8 cellular contexts compared by ENCODE assay signal in the genomic region with DNA sequence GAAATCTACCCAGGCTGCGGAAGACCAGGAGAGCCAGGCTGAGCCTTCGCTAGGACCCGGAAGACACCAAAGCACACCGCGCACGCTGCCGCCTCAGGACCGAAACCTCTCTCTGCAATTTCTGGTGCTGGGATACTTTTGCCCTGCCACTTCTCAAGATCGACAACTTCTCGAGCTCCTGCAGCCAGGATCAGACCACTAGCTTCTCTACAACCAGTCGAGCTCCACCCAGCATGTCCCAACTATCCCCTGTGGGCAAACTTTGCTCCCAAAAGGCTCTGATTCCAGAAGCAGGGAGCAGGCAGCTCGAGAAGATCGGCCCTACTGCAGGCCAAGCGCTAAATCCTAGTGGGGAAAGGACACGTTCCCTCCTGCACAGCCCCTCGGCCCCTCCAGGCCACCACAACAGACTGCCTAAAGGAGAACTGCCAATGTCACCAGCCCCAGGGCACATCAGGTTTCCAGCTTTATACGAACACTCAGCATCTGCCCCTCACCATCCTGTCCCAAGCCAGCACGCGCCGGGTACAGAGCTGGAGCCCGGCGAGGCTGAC. TPM values are rescaled to one million over a fixed set of nuclear protein-coding genes. Genes with fewer than 3 reads are reported as not detected.
DNase-seq lines count a peak whose midpoint lies in the region; ATAC-seq and TF ChIP-seq lines count a peak whose summit lies in the region.

No MANE protein-coding gene starts in this region.

- peaks cover 22% of the 10 kb centered on the region for H3K4me1 ChIP-seq in Loucy (ENCODE audit: insufficient read depth, low read length, poor library complexity, severe bottlenecking)

- no peaks in the 10 kb centered on the region for H3K9me2 ChIP-seq in Loucy (replicated peaks; ENCODE audit: low read depth, low read length)

- peak overlapping the region; percentile 92 for H3K4me2 ChIP-seq in Loucy (ENCODE audit: low read depth, low read length, poor library complexity, severe bottlenecking)

- ATAC-seq in GM21447 (IDR thresholded peaks at IDR 0.05; ENCODE audit: unreplicated experiment): no peak

- peak overlapping the region; percentile 96 for H3K9ac ChIP-seq in Loucy (ENCODE audit: low read depth, low read length, poor library complexity, severe bottlenecking)

- H3K36me3 ChIP-seq in Loucy (ENCODE audit: insufficient read depth, low read length): peaks cover 20% of the 10 kb centered on the region; the same call in 1 of the 2 replicates
- peaks cover 3% of the 10 kb centered on the region for H3K36me3 ChIP-seq in kidney epithelial cell (ENCODE audit: control insufficient read depth, insufficient read depth, low read length)

- H3K4me3 ChIP-seq in GM08714 (ENCODE audit: low read length) (peak overlapping the region; percentile 81), Loucy (ENCODE audit: low read length, poor library complexity, severe bottlenecking) (peak overlapping the region; percentile 100), kidney epithelial cell (ENCODE audit: low read depth, low read length) (peak overlapping the region; percentile 96)

- peak overlapping the region; percentile 77 for H2AFZ ChIP-seq in Loucy (ENCODE audit: low read length)

- peaks cover 56% of the 10 kb centered on the region for H3K79me2 ChIP-seq in Loucy (ENCODE audit: insufficient read depth, low read length)

- H3K9me3 ChIP-seq in Loucy (ENCODE audit: insufficient read depth, low read depth, low read length): no peaks in the 10 kb centered on the region

- TF ChIP-seq CTCF in Loucy (conservative IDR thresholded peaks at IDR 0.05; ENCODE audit: low read length) (no peak), kidney epithelial cell (IDR thresholded peaks at IDR 0.05; ENCODE audit: insufficient read depth, low read length, poor library complexity, severe bottlenecking) (no peak)

- peaks cover 49% of the 10 kb centered on the region for H4K20me1 ChIP-seq in Loucy (ENCODE audit: insufficient read depth, low read length, poor library complexity, severe bottlenecking)

- H3F3A ChIP-seq in Loucy (ENCODE audit: low read depth): no peaks in the 10 kb centered on the region; the same call in 1 of the 2 replicates

- H3K27me3 ChIP-seq in Loucy (ENCODE audit: insufficient read depth, low read length, poor library complexity, severe bottlenecking) (peaks cover 8% of the 10 kb centered on the region), kidney epithelial cell (ENCODE audit: control insufficient read depth, insufficient read depth, low read length) (no peaks in the 10 kb centered on the region)

- DNase-seq in UCSD-AML1 (lab: John Stamatoyannopoulos, UW; ENCODE audit: unreplicated experiment): peak; percentile 49
- DNase-seq in central memory CD4-positive, alpha-beta T cell: peak; percentile 34
- DNase-seq in kidney epithelial cell (ENCODE audit: low read depth): no peak
- peak; percentile 64 for DNase-seq in stimulated activated CD4-positive, alpha-beta T cell treated with anti-CD3 and anti-CD28 coated beads, Interleukin-1b, Interleukin-23, amount 100 ng/mL, for 48 hours
- DNase-seq in DMS114 treated with DMSO at 0.1 percent for 48 hours (lab: John Stamatoyannopoulos, UW; ENCODE audit: unreplicated experiment): no peak

RNA-seq across cellular contexts. Expression of gene AKAP8, which starts 1.0 kb away (rescaled TPM):
- 19.2 and 31.4 TPM in 2 replicates for total RNA-seq in kidney epithelial cell

RNA-seq across cellular contexts. Expression of gene AKAP8L, which starts 40.2 kb away (rescaled TPM):
- 74.7 and 79.8 TPM in 2 replicates for total RNA-seq in kidney epithelial cell

RNA-seq across cellular contexts. Expression of gene BRD4, which starts 46.3 kb away (rescaled TPM):
- 42.4 and 48.1 TPM in 2 replicates for total RNA-seq in kidney epithelial cell

Comparison
In these comparisons a context has a peak if more than half of its experiments do, and no peak if none do; other contexts are left out.
1. DNase-seq: peak in UCSD-AML1 (single experiment), central memory CD4-positive, alpha-beta T cell (single experiment) and stimulated activated CD4-positive, alpha-beta T cell treated with anti-CD3 and anti-CD28 coated beads, Interleukin-1b, Interleukin-23, amount 100 ng/mL, for 48 hours (single experiment); none in kidney epithelial cell (single experiment) and DMS114 treated with DMSO at 0.1 percent for 48 hours (single experiment).
2. Peak in every context shown above with its lines, with median percentiles within 50 percentile points of each other: H3K4me3 ChIP-seq.